In genomic region chr1:25811384-25812082, GRCh38 we compare ENCODE assay signal across 11 cellular contexts. TPM values are rescaled to one million over a fixed set of nuclear protein-coding genes. Genes with fewer than 3 reads are reported as not detected.
"Had no signal": no experiment of that assay in that cellular context is flagged by ENCODE, and none has a peak within 500 bp of the region (broad histone marks: within the 10 kb centered on the region; RNA-seq: fewer than 3 reads in every experiment).

No MANE protein-coding gene starts in this region.

- H3K9me3 ChIP-seq: esophagus squamous epithelium, gastrocnemius medialis, mucosa of descending colon, spleen, upper lobe of left lung had no signal

- H3K27ac ChIP-seq: coronary artery, upper lobe of left lung, VCaP had no signal

- H3K27me3 ChIP-seq: esophagus squamous epithelium, gastrocnemius medialis, spleen, upper lobe of left lung had no signal

- H3K4me3 ChIP-seq: coronary artery, esophagus squamous epithelium, gastrocnemius medialis, mucosa of descending colon, spleen, upper lobe of left lung had no signal

- DNase-seq: amniotic stem cell, esophagus squamous epithelium had no signal

- FAIRE-seq: bronchial epithelial cell had no signal

RNA-seq across cellular contexts. Expression of gene AUNIP, which starts 47.7 kb away (rescaled TPM):
- total RNA-seq: gastrocnemius medialis, omental fat pad, posterior vena cava had no signal
